In the genomic region with DNA sequence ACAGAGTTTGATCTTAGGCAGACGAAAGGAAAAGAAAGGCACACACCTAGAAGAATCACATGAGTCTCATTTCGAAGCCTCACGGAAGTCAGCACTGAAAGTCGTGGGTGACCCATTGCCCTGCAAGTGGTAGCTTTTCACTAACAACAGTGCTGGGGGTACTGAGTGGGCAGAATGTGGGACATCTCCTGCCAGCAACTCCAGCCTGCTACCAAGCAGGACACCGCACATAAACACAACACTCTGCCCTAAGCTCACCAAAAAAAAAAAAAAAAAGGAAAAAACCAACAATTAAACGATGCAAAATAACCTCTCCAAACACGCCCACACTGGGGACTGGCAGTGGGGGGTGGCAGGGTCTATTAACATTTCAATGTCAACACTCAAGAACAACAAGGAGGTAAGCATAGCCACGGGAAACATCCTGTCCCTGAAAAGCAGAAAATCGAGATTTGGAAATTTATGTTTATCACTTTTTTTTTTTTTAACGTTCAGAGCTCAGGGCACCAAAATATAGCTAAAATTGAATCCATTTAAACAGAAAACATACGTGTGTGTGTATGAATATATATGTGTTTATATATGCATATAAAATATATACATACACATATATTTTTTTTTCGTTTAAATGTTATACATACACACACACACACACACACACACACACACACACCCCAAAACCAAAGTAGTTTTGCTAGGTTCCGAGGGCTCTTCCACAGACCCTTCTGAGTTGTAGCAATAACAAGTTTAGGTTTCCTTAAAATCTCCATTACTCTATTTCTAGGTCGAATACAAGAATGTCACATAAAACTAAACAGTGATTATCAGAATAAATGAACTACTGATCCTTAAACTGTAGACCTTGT, we compare ENCODE assay signal across 8 cellular contexts. TPM values are rescaled to one million over a fixed set of nuclear protein-coding genes. Genes with fewer than 3 reads are reported as not detected.
DNase-seq lines count a peak whose midpoint lies in the region; ATAC-seq and TF ChIP-seq lines count a peak whose summit lies in the region.

No MANE protein-coding gene starts in this region.

- H3K36me3 Mint-ChIP-seq in CD4-positive, CD25-positive, alpha-beta regulatory T cell, result no peaks in the 10 kb centered on the region

- H2AFZ ChIP-seq in SU-DHL-6 (ENCODE audit: low read depth, low read length, severe bottlenecking), result no peak overlapping the region

- H3K27ac Mint-ChIP-seq in CD4-positive, CD25-positive, alpha-beta regulatory T cell, result peak overlapping the region; percentile 98 to 100 (median 98)

- no peaks in the 10 kb centered on the region for H3K9me3 ChIP-seq in CD4-positive, CD25-positive, alpha-beta regulatory T cell (ENCODE audit: control insufficient read depth in 2 of 2, low read length in 2 of 2)
- H3K9me3 ChIP-seq in SU-DHL-6 (ENCODE audit: insufficient read depth, low read length) (no peaks in the 10 kb centered on the region), muscle layer of colon (ENCODE audit: low read length) (no peaks in the 10 kb centered on the region), vagina (no peaks in the 10 kb centered on the region)
- H3K9me3 ChIP-seq in effector memory CD4-positive, alpha-beta T cell (ENCODE audit: control insufficient read depth, low read length), result no peaks in the 10 kb centered on the region

- H3K79me2 ChIP-seq in SU-DHL-6 (ENCODE audit: insufficient read depth, low read length), result peaks cover 81% of the 10 kb centered on the region

- H3K27me3 ChIP-seq in CD4-positive, CD25-positive, alpha-beta regulatory T cell (ENCODE audit: control insufficient read depth, insufficient read depth, low read length), result no peaks in the 10 kb centered on the region
- H3K27me3 ChIP-seq in H7 (ENCODE audit: control insufficient read depth, insufficient read depth, low read length) (no peaks in the 10 kb centered on the region), SU-DHL-6 (ENCODE audit: low read length) (no peaks in the 10 kb centered on the region), muscle layer of colon (ENCODE audit: control insufficient read depth in 1 of 2, insufficient read depth in 2 of 2, low read length in 2 of 2) (no peaks in the 10 kb centered on the region), vagina (no peaks in the 10 kb centered on the region)
- H3K27me3 ChIP-seq in effector memory CD4-positive, alpha-beta T cell (replicated peaks; ENCODE audit: control insufficient read depth, insufficient read depth, low read length, poor library complexity, severe bottlenecking), result no peaks in the 10 kb centered on the region

- H3K27me3 Mint-ChIP-seq in CD4-positive, CD25-positive, alpha-beta regulatory T cell, result peaks cover 10% of the 10 kb centered on the region

- H3K4me3 ChIP-seq in CD4-positive, CD25-positive, alpha-beta regulatory T cell (ENCODE audit: low read depth, low read length), result peak overlapping the region; percentile 96
- peak overlapping the region; percentile 49 for H3K4me3 ChIP-seq in H7 (ENCODE audit: insufficient read depth, low read depth, low read length)
- peak overlapping the region; percentile 91 for H3K4me3 ChIP-seq in SU-DHL-6 (ENCODE audit: insufficient read depth, low read length, poor library complexity, severe bottlenecking)
- H3K4me3 ChIP-seq in effector memory CD4-positive, alpha-beta T cell (ENCODE audit: insufficient read depth, low read depth, low read length, poor library complexity, severe bottlenecking), result peak overlapping the region; percentile 77
- H3K4me3 ChIP-seq in muscle layer of colon (ENCODE audit: low read depth in 1 of 2, low read length in 2 of 2), result peak overlapping the region; percentile 93 to 97
- H3K4me3 ChIP-seq in vagina, result peak overlapping the region; percentile 81 to 88

- H3K4me1 Mint-ChIP-seq in CD4-positive, CD25-positive, alpha-beta regulatory T cell, result peaks cover 32 to 64% (median 45%) of the 10 kb centered on the region in 4 donors

- H3K9ac ChIP-seq in SU-DHL-6 (ENCODE audit: low read length) (peak overlapping the region; percentile 75), muscle layer of colon (ENCODE audit: low read length) (peak overlapping the region; percentile 78)

- no peak for TF ChIP-seq POLR2A in vagina (IDR thresholded peaks at IDR 0.05)

- H3F3A ChIP-seq in SU-DHL-6 (ENCODE audit: insufficient read depth), result peaks cover 19% of the 10 kb centered on the region

- intact Hi-C loops in vagina (cut with DNase I) (loop anchor here (5.0 kb wide), 1 partner anchor 73 kb away; a partner anchor contains a TSS), posterior vena cava (cut with DNase I) (no loop called here)

- no peak for ATAC-seq in CD4-positive, CD25-positive, alpha-beta regulatory T cell (ENCODE audit: low read depth in 2 of 2)

- H3K9me3 Mint-ChIP-seq in CD4-positive, CD25-positive, alpha-beta regulatory T cell, result no peaks in the 10 kb centered on the region

- TF ChIP-seq CTCF in SU-DHL-6 (IDR thresholded peaks at IDR 0.05; ENCODE audit: insufficient read depth, low read length, poor library complexity, severe bottlenecking) (no peak), vagina (IDR thresholded peaks at IDR 0.05) (no peak)

- no peaks in the 10 kb centered on the region for H3K36me3 ChIP-seq in CD4-positive, CD25-positive, alpha-beta regulatory T cell (ENCODE audit: control insufficient read depth, insufficient read depth, low read length)
- H3K36me3 ChIP-seq in H7 (replicated peaks; ENCODE audit: control insufficient read depth, insufficient read depth, low read length), result no peaks in the 10 kb centered on the region
- no peaks in the 10 kb centered on the region for H3K36me3 ChIP-seq in SU-DHL-6 (ENCODE audit: low read length)
- no peaks in the 10 kb centered on the region for H3K36me3 ChIP-seq in effector memory CD4-positive, alpha-beta T cell (ENCODE audit: control insufficient read depth, insufficient read depth, low read length)
- no peaks in the 10 kb centered on the region for H3K36me3 ChIP-seq in muscle layer of colon (ENCODE audit: insufficient read depth, low read length)
- H3K36me3 ChIP-seq in vagina, result no peaks in the 10 kb centered on the region

- peak overlapping the region; percentile 92 to 98 (median 96) for H3K4me3 Mint-ChIP-seq in CD4-positive, CD25-positive, alpha-beta regulatory T cell

- peaks cover 51% of the 10 kb centered on the region for H3K4me1 ChIP-seq in CD4-positive, CD25-positive, alpha-beta regulatory T cell (ENCODE audit: control insufficient read depth, insufficient read depth, low read length, poor library complexity, severe bottlenecking)
- H3K4me1 ChIP-seq in effector memory CD4-positive, alpha-beta T cell (ENCODE audit: control insufficient read depth, insufficient read depth, low read length, poor library complexity, severe bottlenecking), result peaks cover 8% of the 10 kb centered on the region
- H3K4me1 ChIP-seq in muscle layer of colon (ENCODE audit: insufficient read depth, low read length), result peaks cover 31% of the 10 kb centered on the region
- peaks cover 47% of the 10 kb centered on the region for H3K4me1 ChIP-seq in vagina

- H3K9me2 ChIP-seq in SU-DHL-6 (replicated peaks; ENCODE audit: insufficient read depth, low read length), result no peaks in the 10 kb centered on the region

- H3K4me2 ChIP-seq in SU-DHL-6 (ENCODE audit: low read depth, low read length, poor library complexity, severe bottlenecking), result peak overlapping the region; percentile 96

- H4K20me1 ChIP-seq in SU-DHL-6 (ENCODE audit: low read depth, low read length), result no peaks in the 10 kb centered on the region; the same call in 1 of the 2 replicates

- DNase-seq in CD4-positive, CD25-positive, alpha-beta regulatory T cell, result peak; percentile 5 to 72 (median 29)
- DNase-seq in H7, result peak; percentile 77
- no peak for DNase-seq in effector memory CD4-positive, alpha-beta T cell
- DNase-seq in vagina (ENCODE audit: extremely low spot score in 2 of 2), result no peak
- DNase-seq in OCI-M2 (lab: John Stamatoyannopoulos, UW; ENCODE audit: unreplicated experiment), result no peak
- DNase-seq in posterior vena cava (ENCODE audit: low spot score), result no peak

- peak overlapping the region; percentile 97 for H3K27ac ChIP-seq in CD4-positive, CD25-positive, alpha-beta regulatory T cell (ENCODE audit: insufficient read depth, low read length, poor library complexity, severe bottlenecking)
- H3K27ac ChIP-seq in SU-DHL-6 (ENCODE audit: low read depth, low read length) (peak overlapping the region; percentile 93), muscle layer of colon (ENCODE audit: low read depth, low read length) (peak overlapping the region; percentile 96), vagina (peak overlapping the region; percentile 99)
- H3K27ac ChIP-seq in effector memory CD4-positive, alpha-beta T cell (ENCODE audit: insufficient read depth, low read length, poor library complexity, severe bottlenecking), result peak overlapping the region; percentile 96

RNA-seq across cellular contexts. Expression of a gene that starts 2.1 kb away (rescaled TPM):
- total RNA-seq in CD4-positive, CD25-positive, alpha-beta regulatory T cell, result 59.1 TPM
- polyA plus RNA-seq in CD4-positive, CD25-positive, alpha-beta regulatory T cell, result 10 to 100 TPM in 1 of 4 donors, 1 to 10 TPM in 3; 6.7 to 13.2 (median 8.1) TPM
- 9.0 and 11.3 TPM in 2 replicates for total RNA-seq in H7 (2014; rRNA removed; shearing (Covaris generic))
- total RNA-seq in vagina (18.4 TPM), posterior vena cava (10 to 100 TPM; 21.4 to 25.2 TPM)

Comparison
In these comparisons a context has a peak if more than half of its experiments do, and no peak if none do; other contexts are left out.
1. DNase-seq: peak in CD4-positive, CD25-positive, alpha-beta regulatory T cell (3 of 3) and H7 (single experiment); none in effector memory CD4-positive, alpha-beta T cell (0 of 3), vagina (0 of 2), OCI-M2 (single experiment) and posterior vena cava (single experiment).
2. Peak in every context shown above with its lines, with median percentiles within 50 percentile points of each other: H3K27ac ChIP-seq and H3K4me3 ChIP-seq.